ENCODE assay signal across 21 cellular contexts in the genomic region with DNA sequence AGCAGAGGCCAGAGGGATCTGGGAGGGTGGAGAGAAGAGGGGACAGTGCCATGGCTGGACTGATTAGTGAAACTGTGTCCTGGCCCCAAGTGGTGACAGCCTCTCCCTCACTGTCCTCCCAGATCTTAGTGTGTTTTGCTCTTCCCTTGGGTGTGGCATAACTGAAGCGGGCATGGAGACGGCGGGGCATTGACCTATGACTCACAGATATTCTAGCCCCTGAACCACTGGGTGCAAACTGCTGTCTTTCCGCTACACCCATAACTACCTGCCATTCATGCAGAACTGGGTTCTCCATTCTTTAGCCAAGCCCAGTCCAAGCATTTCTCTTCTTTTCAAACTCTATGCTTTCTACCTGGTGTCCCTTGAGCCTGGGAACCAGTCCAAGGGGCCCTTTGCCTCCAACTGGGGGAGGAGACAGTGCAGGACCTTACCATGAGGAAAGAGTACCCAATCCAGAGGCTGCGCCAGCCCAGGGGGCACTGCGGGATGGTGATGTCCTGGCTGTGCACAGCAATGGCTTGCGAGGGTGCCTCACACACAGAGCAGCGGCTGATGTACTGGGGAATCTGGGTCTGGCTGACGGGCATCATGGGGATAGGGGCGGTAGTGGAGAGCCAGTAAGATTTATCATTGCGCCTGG.
A peak's percentile ranks its signal among the peaks of the same experiment; 100 is the strongest.
DNase-seq lines count a peak whose midpoint lies in the region; ATAC-seq and TF ChIP-seq lines count a peak whose summit lies in the region.
"Had no signal": no experiment of that assay in that cellular context is flagged by ENCODE, and none has a peak within 500 bp of the region (broad histone marks: within the 10 kb centered on the region; RNA-seq: fewer than 3 reads in every experiment).

No MANE protein-coding gene starts in this region.

- intact Hi-C loops in HCT116 (cut with micrococcal nuclease), result no loop called here
- intact Hi-C loops in posterior vena cava (cut with DNase I), result no loop called here

- no peak for TF ChIP-seq POLR2A in HCT116 (IDR thresholded peaks at IDR 0.05; ENCODE audit: borderline replicate concordance, extremely low read depth, insufficient read depth, insufficient read length)

- CTCF ChIA-PET in HCT116 (lab: Charles Lee), result no interaction called here

- H3K9me3 ChIP-seq in HCT116 (ENCODE audit: control insufficient read depth in 1 of 2, insufficient read depth in 1 of 2, low read depth in 1 of 2, low read length in 2 of 2), result no peaks in the 10 kb centered on the region
- H3K9me3 ChIP-seq: A549, BE2C had no signal

- no peak for TF ChIP-seq CTCF in HCT116 (IDR thresholded peaks at IDR 0.05 in 2 of 3, conservative IDR thresholded peaks at IDR 0.05 in 1 of 3; ENCODE audit: borderline replicate concordance in 1 of 3, insufficient read depth in 1 of 3, low read depth in 2 of 3, low read length in 2 of 3)
- TF ChIP-seq CTCF in epithelial cell of proximal tubule (conservative IDR thresholded peaks at IDR 0.05; ENCODE audit: low read depth, low read length), result no peak

- H3K4me3 ChIP-seq in HCT116 (replicated peaks in 1 of 2; ENCODE audit: low read depth in 1 of 2, low read length in 2 of 2) (no peak overlapping the region), epithelial cell of proximal tubule (ENCODE audit: low read depth, low read length) (no peak overlapping the region)
- H3K4me3 ChIP-seq: A549; BLaER1 treated with 17β-estradiol and CSF1 and Interleukin-3, amounts not matched to agents 10 nM and 100 nM; GM23248 had no signal

- BruUV-seq in HCT116 (replicated peaks; lab: Mats Ljungman, UMichigan), result no TSS peak

- no peak overlapping the region for H3K9ac ChIP-seq in HCT116 (ENCODE audit: low read length)
- H3K9ac ChIP-seq: BLaER1 treated with 17β-estradiol and CSF1 and Interleukin-3, amounts not matched to agents 10 nM and 100 nM; GM23248 had no signal

- no peak overlapping the region for H3K27ac ChIP-seq in HCT116 (ENCODE audit: low read depth, low read length)
- H3K27ac ChIP-seq: A549; BLaER1 treated with 17β-estradiol and CSF1 and Interleukin-3, amounts not matched to agents 10 nM and 100 nM; GM23248 had no signal

- peaks cover 2 to 8% of the 10 kb centered on the region in 2 experiments; a peak in 1 of 4 replicates for H3K4me1 ChIP-seq in HCT116 (ENCODE audit: control insufficient read depth in 1 of 2, insufficient read depth in 2 of 2, low read length in 2 of 2)
- H3K4me1 ChIP-seq: A549; BE2C; BLaER1 treated with 17β-estradiol and CSF1 and Interleukin-3, amounts not matched to agents 10 nM and 100 nM had no signal

- H4K20me1 ChIP-seq in HCT116 (ENCODE audit: insufficient read depth), result no peaks in the 10 kb centered on the region

- ATAC-seq in HCT116 (peak; percentile 40; the same call in 1 of the 2 replicates), HG03432 (IDR thresholded peaks at IDR 0.05; ENCODE audit: unreplicated experiment) (no peak)
- ATAC-seq: A549 had no signal

- DNase-seq in HCT116 (ENCODE audit: low read depth, low spot score) (no peak), epithelial cell of proximal tubule (ENCODE audit: low read depth) (peak; percentile 6), posterior vena cava (ENCODE audit: low spot score) (peak; percentile 73), glomerular visceral epithelial cell (ENCODE audit: extremely low spot score) (no peak), NCI-H2171 (lab: John Stamatoyannopoulos, UW) (no peak)
- DNase-seq: 8988T; ACHN; AML-193; BE2C; Calu3; CD4-positive, alpha-beta T cell; CD8-positive, alpha-beta memory T cell; DMS53; DMS79 treated with DMSO at 0.1 percent for 48 hours; GF-D8; GM23248; H7; HCEC 1CT had no signal

- peak overlapping the region; percentile 23 for H3K4me2 ChIP-seq in HCT116 (ENCODE audit: low read length)
- H3K4me2 ChIP-seq: A549; BLaER1 treated with 17β-estradiol and CSF1 and Interleukin-3, amounts not matched to agents 10 nM and 100 nM had no signal

- H3K27me3 ChIP-seq in HCT116 (ENCODE audit: insufficient read depth, low read length), result no peaks in the 10 kb centered on the region
- H3K27me3 ChIP-seq: BE2C had no signal

- H3K9me2 ChIP-seq in HCT116 (ENCODE audit: insufficient read depth), result no peaks in the 10 kb centered on the region

- H2AFZ ChIP-seq in HCT116 (ENCODE audit: low read depth, low read length, poor library complexity, severe bottlenecking), result no peak overlapping the region
- H2AFZ ChIP-seq: GM23248 had no signal

- TF ChIP-seq RAD21 in HCT116 (IDR thresholded peaks at IDR 0.05; ENCODE audit: low read depth), result no peak

- no peaks in the 10 kb centered on the region for H3K79me2 ChIP-seq in HCT116 (ENCODE audit: insufficient read depth, low read length)

- no peaks in the 10 kb centered on the region for H3K36me3 ChIP-seq in HCT116 (ENCODE audit: control insufficient read depth in 1 of 2, insufficient read depth in 2 of 2, low read length in 2 of 2)
- H3K36me3 ChIP-seq: BE2C; BLaER1 treated with 17β-estradiol and CSF1 and Interleukin-3, amounts not matched to agents 10 nM and 100 nM had no signal

- POLR2A ChIA-PET in HCT116 (lab: Charles Lee), result no interaction called here

- RAD21 ChIA-PET in HCT116 (lab: Charles Lee; ENCODE audit: low non-redundant PET in 1 of 2, low total read pairs in 2 of 2, uncharacterized antibody in 2 of 2, unreplicated experiment in 2 of 2), result no interaction called here

TF ChIP-seq in HCT116, 20 proteins besides CTCF, POLR2A, EP300 and RAD21 (continues in another document):
- TF ChIP-seq, protein P1, sequence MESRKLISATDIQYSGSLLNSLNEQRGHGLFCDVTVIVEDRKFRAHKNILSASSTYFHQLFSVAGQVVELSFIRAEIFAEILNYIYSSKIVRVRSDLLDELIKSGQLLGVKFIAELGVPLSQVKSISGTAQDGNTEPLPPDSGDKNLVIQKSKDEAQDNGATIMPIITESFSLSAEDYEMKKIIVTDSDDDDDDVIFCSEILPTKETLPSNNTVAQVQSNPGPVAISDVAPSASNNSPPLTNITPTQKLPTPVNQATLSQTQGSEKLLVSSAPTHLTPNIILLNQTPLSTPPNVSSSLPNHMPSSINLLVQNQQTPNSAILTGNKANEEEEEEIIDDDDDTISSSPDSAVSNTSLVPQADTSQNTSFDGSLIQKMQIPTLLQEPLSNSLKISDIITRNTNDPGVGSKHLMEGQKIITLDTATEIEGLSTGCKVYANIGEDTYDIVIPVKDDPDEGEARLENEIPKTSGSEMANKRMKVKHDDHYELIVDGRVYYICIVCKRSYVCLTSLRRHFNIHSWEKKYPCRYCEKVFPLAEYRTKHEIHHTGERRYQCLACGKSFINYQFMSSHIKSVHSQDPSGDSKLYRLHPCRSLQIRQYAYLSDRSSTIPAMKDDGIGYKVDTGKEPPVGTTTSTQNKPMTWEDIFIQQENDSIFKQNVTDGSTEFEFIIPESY (IDR thresholded peaks at IDR 0.05; ENCODE audit: extremely low read depth, insufficient replicate concordance, low read length), result no peak
- TF ChIP-seq EZH2 (IDR thresholded peaks at IDR 0.05), result no peak
- no peak for TF ChIP-seq CEBPB (IDR thresholded peaks at IDR 0.05; ENCODE audit: low read depth)
- no peak for TF ChIP-seq SIN3A (IDR thresholded peaks at IDR 0.05; ENCODE audit: low read depth)
- TF ChIP-seq YY1 (IDR thresholded peaks at IDR 0.05; ENCODE audit: extremely low read depth, insufficient replicate concordance, low read depth, low read length), result no peak
- no peak for TF ChIP-seq EZH2phosphoT487 (IDR thresholded peaks at IDR 0.05; ENCODE audit: borderline replicate concordance)
- TF ChIP-seq JUND (IDR thresholded peaks at IDR 0.05), result no peak
- TF ChIP-seq, protein P2, sequence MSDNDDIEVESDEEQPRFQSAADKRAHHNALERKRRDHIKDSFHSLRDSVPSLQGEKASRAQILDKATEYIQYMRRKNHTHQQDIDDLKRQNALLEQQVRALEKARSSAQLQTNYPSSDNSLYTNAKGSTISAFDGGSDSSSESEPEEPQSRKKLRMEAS (IDR thresholded peaks at IDR 0.05), result no peak
- TF ChIP-seq TCF7L2 (IDR thresholded peaks at IDR 0.05; ENCODE audit: borderline replicate concordance, extremely low read depth, insufficient read depth, insufficient read length), result no peak
- no peak for TF ChIP-seq EGR1 (IDR thresholded peaks at IDR 0.05; ENCODE audit: low read depth)
- no peak for TF ChIP-seq POLR2AphosphoS5 (IDR thresholded peaks at IDR 0.05; ENCODE audit: low read depth, low read length)
- TF ChIP-seq SP1 (IDR thresholded peaks at IDR 0.05; ENCODE audit: low read depth), result no peak
- TF ChIP-seq ZNF274 (IDR thresholded peaks at IDR 0.05; ENCODE audit: low read depth, low read length), result no peak
- TF ChIP-seq ELF1 (IDR thresholded peaks at IDR 0.05; ENCODE audit: borderline replicate concordance, low read depth), result no peak
- TF ChIP-seq, protein P3, sequence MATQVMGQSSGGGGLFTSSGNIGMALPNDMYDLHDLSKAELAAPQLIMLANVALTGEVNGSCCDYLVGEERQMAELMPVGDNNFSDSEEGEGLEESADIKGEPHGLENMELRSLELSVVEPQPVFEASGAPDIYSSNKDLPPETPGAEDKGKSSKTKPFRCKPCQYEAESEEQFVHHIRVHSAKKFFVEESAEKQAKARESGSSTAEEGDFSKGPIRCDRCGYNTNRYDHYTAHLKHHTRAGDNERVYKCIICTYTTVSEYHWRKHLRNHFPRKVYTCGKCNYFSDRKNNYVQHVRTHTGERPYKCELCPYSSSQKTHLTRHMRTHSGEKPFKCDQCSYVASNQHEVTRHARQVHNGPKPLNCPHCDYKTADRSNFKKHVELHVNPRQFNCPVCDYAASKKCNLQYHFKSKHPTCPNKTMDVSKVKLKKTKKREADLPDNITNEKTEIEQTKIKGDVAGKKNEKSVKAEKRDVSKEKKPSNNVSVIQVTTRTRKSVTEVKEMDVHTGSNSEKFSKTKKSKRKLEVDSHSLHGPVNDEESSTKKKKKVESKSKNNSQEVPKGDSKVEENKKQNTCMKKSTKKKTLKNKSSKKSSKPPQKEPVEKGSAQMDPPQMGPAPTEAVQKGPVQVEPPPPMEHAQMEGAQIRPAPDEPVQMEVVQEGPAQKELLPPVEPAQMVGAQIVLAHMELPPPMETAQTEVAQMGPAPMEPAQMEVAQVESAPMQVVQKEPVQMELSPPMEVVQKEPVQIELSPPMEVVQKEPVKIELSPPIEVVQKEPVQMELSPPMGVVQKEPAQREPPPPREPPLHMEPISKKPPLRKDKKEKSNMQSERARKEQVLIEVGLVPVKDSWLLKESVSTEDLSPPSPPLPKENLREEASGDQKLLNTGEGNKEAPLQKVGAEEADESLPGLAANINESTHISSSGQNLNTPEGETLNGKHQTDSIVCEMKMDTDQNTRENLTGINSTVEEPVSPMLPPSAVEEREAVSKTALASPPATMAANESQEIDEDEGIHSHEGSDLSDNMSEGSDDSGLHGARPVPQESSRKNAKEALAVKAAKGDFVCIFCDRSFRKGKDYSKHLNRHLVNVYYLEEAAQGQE (IDR thresholded peaks at IDR 0.05; ENCODE audit: low read depth), result no peak
- TF ChIP-seq SRF (IDR thresholded peaks at IDR 0.05; ENCODE audit: low read depth), result no peak
- TF ChIP-seq, protein P4, sequence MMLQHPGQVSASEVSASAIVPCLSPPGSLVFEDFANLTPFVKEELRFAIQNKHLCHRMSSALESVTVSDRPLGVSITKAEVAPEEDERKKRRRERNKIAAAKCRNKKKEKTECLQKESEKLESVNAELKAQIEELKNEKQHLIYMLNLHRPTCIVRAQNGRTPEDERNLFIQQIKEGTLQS (IDR thresholded peaks at IDR 0.05), result no peak
- TF ChIP-seq ZFX (IDR thresholded peaks at IDR 0.05), result no peak

Comparison
In these comparisons a context has a peak if more than half of its experiments do, and no peak if none do; other contexts are left out.
1. DNase-seq: peak in epithelial cell of proximal tubule (single experiment) and posterior vena cava (single experiment); none in HCT116 (single experiment), glomerular visceral epithelial cell (single experiment) and NCI-H2171 (single experiment).